1 cellular context compared by ENCODE assay signal in the genomic region with DNA sequence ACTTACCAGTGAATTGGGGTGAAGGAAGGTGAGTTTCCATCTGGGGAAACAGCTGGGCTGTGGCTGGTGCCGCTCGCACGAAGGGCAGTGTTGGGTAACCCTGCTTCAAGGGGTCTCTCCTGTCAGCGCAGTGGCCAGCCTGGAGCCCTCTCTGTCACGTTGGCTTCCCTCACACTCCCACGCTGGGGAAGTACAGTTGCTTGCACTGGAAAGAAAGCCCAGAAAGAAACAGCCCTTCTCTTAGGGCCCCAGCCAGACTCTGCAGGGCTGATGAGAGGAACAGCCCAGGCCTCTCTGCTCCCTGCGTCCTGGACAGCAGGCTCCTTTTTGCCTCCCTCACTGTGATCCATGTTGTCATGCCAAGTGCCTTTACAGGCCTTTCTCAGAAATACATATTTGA.
TF ChIP-seq lines count a peak whose summit lies in the region.

No MANE protein-coding gene starts in this region.

TF ChIP-seq in HCT116, 20 proteins besides CTCF, POLR2A, EP300 and RAD21 (continued from another document):
- TF ChIP-seq TCF7L2 (IDR thresholded peaks at IDR 0.05; ENCODE audit: borderline replicate concordance, extremely low read depth, insufficient read depth, insufficient read length) (no peak), YY1 (IDR thresholded peaks at IDR 0.05; ENCODE audit: extremely low read depth, insufficient replicate concordance, low read depth, low read length) (no peak), FOSL1 (IDR thresholded peaks at IDR 0.05; ENCODE audit: low read depth) (no peak), POLR2AphosphoS5 (IDR thresholded peaks at IDR 0.05; ENCODE audit: low read depth, low read length) (no peak), ZNF274 (IDR thresholded peaks at IDR 0.05; ENCODE audit: low read depth, low read length) (no peak), JUND (IDR thresholded peaks at IDR 0.05) (no peak), ELF1 (IDR thresholded peaks at IDR 0.05; ENCODE audit: borderline replicate concordance, low read depth) (no peak), CEBPB (IDR thresholded peaks at IDR 0.05; ENCODE audit: low read depth) (no peak), SRF (IDR thresholded peaks at IDR 0.05; ENCODE audit: low read depth) (no peak), EZH2phosphoT487 (IDR thresholded peaks at IDR 0.05; ENCODE audit: borderline replicate concordance) (no peak)
- TF ChIP-seq, protein P1, sequence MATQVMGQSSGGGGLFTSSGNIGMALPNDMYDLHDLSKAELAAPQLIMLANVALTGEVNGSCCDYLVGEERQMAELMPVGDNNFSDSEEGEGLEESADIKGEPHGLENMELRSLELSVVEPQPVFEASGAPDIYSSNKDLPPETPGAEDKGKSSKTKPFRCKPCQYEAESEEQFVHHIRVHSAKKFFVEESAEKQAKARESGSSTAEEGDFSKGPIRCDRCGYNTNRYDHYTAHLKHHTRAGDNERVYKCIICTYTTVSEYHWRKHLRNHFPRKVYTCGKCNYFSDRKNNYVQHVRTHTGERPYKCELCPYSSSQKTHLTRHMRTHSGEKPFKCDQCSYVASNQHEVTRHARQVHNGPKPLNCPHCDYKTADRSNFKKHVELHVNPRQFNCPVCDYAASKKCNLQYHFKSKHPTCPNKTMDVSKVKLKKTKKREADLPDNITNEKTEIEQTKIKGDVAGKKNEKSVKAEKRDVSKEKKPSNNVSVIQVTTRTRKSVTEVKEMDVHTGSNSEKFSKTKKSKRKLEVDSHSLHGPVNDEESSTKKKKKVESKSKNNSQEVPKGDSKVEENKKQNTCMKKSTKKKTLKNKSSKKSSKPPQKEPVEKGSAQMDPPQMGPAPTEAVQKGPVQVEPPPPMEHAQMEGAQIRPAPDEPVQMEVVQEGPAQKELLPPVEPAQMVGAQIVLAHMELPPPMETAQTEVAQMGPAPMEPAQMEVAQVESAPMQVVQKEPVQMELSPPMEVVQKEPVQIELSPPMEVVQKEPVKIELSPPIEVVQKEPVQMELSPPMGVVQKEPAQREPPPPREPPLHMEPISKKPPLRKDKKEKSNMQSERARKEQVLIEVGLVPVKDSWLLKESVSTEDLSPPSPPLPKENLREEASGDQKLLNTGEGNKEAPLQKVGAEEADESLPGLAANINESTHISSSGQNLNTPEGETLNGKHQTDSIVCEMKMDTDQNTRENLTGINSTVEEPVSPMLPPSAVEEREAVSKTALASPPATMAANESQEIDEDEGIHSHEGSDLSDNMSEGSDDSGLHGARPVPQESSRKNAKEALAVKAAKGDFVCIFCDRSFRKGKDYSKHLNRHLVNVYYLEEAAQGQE (IDR thresholded peaks at IDR 0.05; ENCODE audit: low read depth): no peak
- TF ChIP-seq, protein P2, sequence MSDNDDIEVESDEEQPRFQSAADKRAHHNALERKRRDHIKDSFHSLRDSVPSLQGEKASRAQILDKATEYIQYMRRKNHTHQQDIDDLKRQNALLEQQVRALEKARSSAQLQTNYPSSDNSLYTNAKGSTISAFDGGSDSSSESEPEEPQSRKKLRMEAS (IDR thresholded peaks at IDR 0.05): no peak
- TF ChIP-seq, protein P3, sequence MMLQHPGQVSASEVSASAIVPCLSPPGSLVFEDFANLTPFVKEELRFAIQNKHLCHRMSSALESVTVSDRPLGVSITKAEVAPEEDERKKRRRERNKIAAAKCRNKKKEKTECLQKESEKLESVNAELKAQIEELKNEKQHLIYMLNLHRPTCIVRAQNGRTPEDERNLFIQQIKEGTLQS (IDR thresholded peaks at IDR 0.05): no peak
